In the genomic region with DNA sequence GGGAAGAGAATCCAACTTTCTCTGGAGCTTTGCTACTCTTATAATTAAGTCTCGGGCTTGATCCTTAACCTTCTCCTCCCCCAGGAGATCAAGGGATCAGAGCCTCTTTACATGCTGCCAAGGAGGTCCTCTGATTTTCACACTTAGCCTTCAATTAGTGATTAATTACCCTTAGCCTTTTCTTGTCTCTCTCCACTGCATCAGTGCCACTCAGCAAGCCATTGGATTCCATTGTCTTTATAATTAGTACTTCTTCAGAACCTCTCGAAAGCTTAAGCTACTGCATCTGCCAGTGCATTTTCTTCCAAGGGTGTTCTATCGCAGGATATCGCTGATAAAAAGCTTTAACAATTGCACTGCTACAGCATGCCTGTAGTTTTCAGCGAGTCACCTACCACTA, we compare ENCODE assay signal across 18 cellular contexts.
"Had no signal": no experiment of that assay in that cellular context is flagged by ENCODE, and none has a peak within 500 bp of the region (broad histone marks: within the 10 kb centered on the region; RNA-seq: fewer than 3 reads in every experiment).

No MANE protein-coding gene starts in this region.

- H3K36me3 ChIP-seq: left lung, thyroid gland, WERI-Rb-1 had no signal

- H3K4me3 ChIP-seq: hepatocyte, left lung, thyroid gland had no signal

- H3K9me3 ChIP-seq: thyroid gland had no signal

- DNase-seq: activated CD4-positive, alpha-beta T cell treated with anti-CD3 and anti-CD28 coated beads for 36 hours; activated CD4-positive, alpha-beta T cell treated with anti-CD3 and anti-CD28 coated beads, Interleukin-2, amount 50 U/mL, for 48 hours; activated gamma-delta T cell; activated naive CD8-positive, alpha-beta T cell treated with anti-CD3 and anti-CD28 coated beads for 36 hours; amniotic stem cell; foreskin fibroblast; kidney; left lung; mammary epithelial cell; nephron progenitor cell; occipital lobe; posterior cingulate gyrus; stimulated activated CD8-positive, alpha-beta memory T cell treated with anti-CD3 and anti-CD28 coated beads, Interleukin-4, amount 100 ng/mL, for 48 hours; stimulated activated naive CD4-positive, alpha-beta T cell treated with Interleukin-2 at 50 U/mL for 16 hours; thyroid gland; WERI-Rb-1 had no signal

- H3K79me2 ChIP-seq: hepatocyte had no signal

- H3K4me1 ChIP-seq: left lung had no signal

- H3K4me2 ChIP-seq: hepatocyte had no signal

- H3K27ac ChIP-seq: epithelial cell of prostate, hepatocyte, left lung, thyroid gland, WERI-Rb-1 had no signal

- ATAC-seq: activated CD4-positive, alpha-beta T cell treated with anti-CD3 and anti-CD28 coated beads for 36 hours; left lung had no signal

- H2AFZ ChIP-seq: hepatocyte had no signal
